ENCODE assay signal across 34 cellular contexts in genomic region chr1:76591963-76592362, GRCh38.
"Had no signal": no experiment of that assay in that cellular context is flagged by ENCODE, and none has a peak within 500 bp of the region (broad histone marks: within the 10 kb centered on the region; RNA-seq: fewer than 3 reads in every experiment).

No MANE protein-coding gene starts in this region.

- H3K4me3 ChIP-seq: adrenal gland, body of pancreas, breast epithelium had no signal

- FAIRE-seq: astrocyte, colon, TTC549 had no signal

- H3K36me3 Mint-ChIP-seq: activated CD4-positive, alpha-beta memory T cell treated with anti-CD3 and anti-CD28 coated beads for 36 hours; activated naive CD4-positive, alpha-beta T cell treated with anti-CD3 and anti-CD28 coated beads, Interleukin-2, amount 50 U/mL, for 72 hours; activated naive CD8-positive, alpha-beta T cell treated with anti-CD3 and anti-CD28 coated beads for 36 hours had no signal

- H3K27ac Mint-ChIP-seq: activated B cell treated with CpG ODN at 0.5 μM for 24 hours; activated CD4-positive, alpha-beta memory T cell treated with anti-CD3 and anti-CD28 coated beads for 36 hours; activated CD4-positive, alpha-beta T cell treated with anti-CD3 and anti-CD28 coated beads, Interleukin-2, amount 10 ng/mL, durations not matched to agents 24 days and 14 days; activated CD8-positive, alpha-beta T cell treated with anti-CD3 and anti-CD28 coated beads for 36 hours; activated naive CD4-positive, alpha-beta T cell treated with anti-CD3 and anti-CD28 coated beads, Interleukin-2, amount 50 U/mL, for 72 hours; activated naive CD8-positive, alpha-beta T cell treated with anti-CD3 and anti-CD28 coated beads for 36 hours; activated T-cell treated with anti-CD3 and anti-CD28 coated beads, Interleukin-2, amount 50 U/mL, for 72 hours; activated T-helper 1 cell treated with anti-CD3 and anti-CD28 coated beads, Interleukin-12 subunit alpha, Interleukin-12 subunit beta, Interleukin-2, Interleukin-4 antibody, amounts not matched to agents 30 ng/mL and 10 ng/mL and 1 ng/mL, durations not matched to agents 14 hours and 24 hours and 36 hours; activated T-helper 2 cell treated with anti-CD3 and anti-CD28 coated beads, Interferon-gamma antibody, Interleukin-2, Interleukin-4, amounts not matched to agents 10 μg/mL and 5 μg/mL and 100 μg/mL, durations not matched to agents 14 hours and 24 hours and 36 hours; T-helper 17 cell had no signal

- H3K27me3 Mint-ChIP-seq: activated B cell treated with CpG ODN at 0.5 μM for 24 hours; activated CD4-positive, alpha-beta T cell treated with anti-CD3 and anti-CD28 coated beads, Interleukin-2, amount 10 ng/mL, durations not matched to agents 24 days and 14 days; activated CD8-positive, alpha-beta T cell treated with anti-CD3 and anti-CD28 coated beads for 36 hours; activated naive CD8-positive, alpha-beta T cell treated with anti-CD3 and anti-CD28 coated beads for 36 hours had no signal

- H3K4me1 ChIP-seq: adrenal gland, body of pancreas, breast epithelium had no signal

- H3K4me3 Mint-ChIP-seq: activated B cell treated with CpG ODN at 0.5 μM for 24 hours; activated CD4-positive, alpha-beta memory T cell treated with anti-CD3 and anti-CD28 coated beads for 36 hours; activated CD4-positive, alpha-beta T cell treated with anti-CD3 and anti-CD28 coated beads, Interleukin-2, amount 10 ng/mL, durations not matched to agents 24 days and 14 days; activated CD8-positive, alpha-beta T cell treated with anti-CD3 and anti-CD28 coated beads for 36 hours; activated naive CD8-positive, alpha-beta T cell treated with anti-CD3 and anti-CD28 coated beads for 36 hours; activated T-cell treated with anti-CD3 and anti-CD28 coated beads, Interleukin-2, amount 50 U/mL, for 4 hours; activated T-cell treated with anti-CD3 and anti-CD28 coated beads, Interleukin-2, amount 50 U/mL, for 72 hours; activated T-helper 1 cell treated with anti-CD3 and anti-CD28 coated beads, Interleukin-12 subunit alpha, Interleukin-12 subunit beta, Interleukin-2, Interleukin-4 antibody, amounts not matched to agents 30 ng/mL and 10 ng/mL and 1 ng/mL, durations not matched to agents 14 hours and 24 hours and 36 hours; T-helper 17 cell had no signal

- H3K9me3 Mint-ChIP-seq: activated CD4-positive, alpha-beta T cell treated with anti-CD3 and anti-CD28 coated beads, Interleukin-2, amount 10 ng/mL, durations not matched to agents 24 days and 14 days; activated T-helper 1 cell treated with anti-CD3 and anti-CD28 coated beads, Interleukin-12 subunit alpha, Interleukin-12 subunit beta, Interleukin-2, Interleukin-4 antibody, amounts not matched to agents 30 ng/mL and 10 ng/mL and 1 ng/mL, durations not matched to agents 14 hours and 24 hours and 36 hours; activated T-helper 2 cell treated with anti-CD3 and anti-CD28 coated beads, Interferon-gamma antibody, Interleukin-2, Interleukin-4, amounts not matched to agents 10 μg/mL and 5 μg/mL and 100 μg/mL, durations not matched to agents 14 hours and 24 hours and 36 hours had no signal

- H3K27me3 ChIP-seq: adrenal gland, body of pancreas, brain microvascular endothelial cell, breast epithelium had no signal

- H3K27ac ChIP-seq: adrenal gland, body of pancreas, brain microvascular endothelial cell, breast epithelium, VCaP had no signal

- H3K9me3 ChIP-seq: adrenal gland, body of pancreas, breast epithelium had no signal

- H3K4me1 Mint-ChIP-seq: activated B cell treated with CpG ODN at 0.5 μM for 24 hours; activated CD4-positive, alpha-beta T cell treated with anti-CD3 and anti-CD28 coated beads, Interleukin-2, amount 10 ng/mL, durations not matched to agents 24 days and 14 days; activated naive CD8-positive, alpha-beta T cell treated with anti-CD3 and anti-CD28 coated beads for 36 hours; T-helper 17 cell had no signal

- ATAC-seq: activated CD8-positive, alpha-beta T cell treated with anti-CD3 and anti-CD28 coated beads for 36 hours; activated naive CD4-positive, alpha-beta T cell treated with anti-CD3 and anti-CD28 coated beads, Interleukin-2, amount 50 U/mL, for 72 hours; activated T-cell treated with anti-CD3 and anti-CD28 coated beads, Interleukin-2, amount 50 U/mL, for 4 hours; activated T-cell treated with anti-CD3 and anti-CD28 coated beads, Interleukin-2, amount 50 U/mL, for 72 hours; body of pancreas; T-helper 17 cell had no signal

- H3K36me3 ChIP-seq: adrenal gland, brain microvascular endothelial cell, breast epithelium had no signal

- DNase-seq: activated B cell treated with CpG ODN at 0.5 μM for 24 hours; activated CD4-positive, alpha-beta memory T cell treated with anti-CD3 and anti-CD28 coated beads for 36 hours; activated CD4-positive, alpha-beta T cell treated with anti-CD3 and anti-CD28 coated beads for 4 hours; activated CD4-positive, alpha-beta T cell treated with anti-CD3 and anti-CD28 coated beads, Interleukin-2, amount 10 ng/mL, durations not matched to agents 24 days and 14 days; activated CD4-positive, alpha-beta T cell treated with anti-CD3 and anti-CD28 coated beads, Interleukin-2, amount 50 U/mL, for 1 hour; activated CD4-positive, alpha-beta T cell treated with anti-CD3 and anti-CD28 coated beads, Interleukin-2, amount 50 U/mL, for 4 hours; activated CD4-positive, CD25-positive, alpha-beta regulatory T cell treated with anti-CD3 and anti-CD28 coated beads, Interleukin-2, amount 50 U/mL, for 72 hours; activated CD8-positive, alpha-beta memory T cell treated with anti-CD3 and anti-CD28 coated beads, Interleukin-2, amount 50 U/mL, for 4 hours; activated CD8-positive, alpha-beta T cell treated with anti-CD3 and anti-CD28 coated beads for 36 hours; activated effector memory CD4-positive, alpha-beta T cell treated with Interleukin-2 at 50 U/mL for 16 hours; activated gamma-delta T cell; activated naive CD4-positive, alpha-beta T cell treated with anti-CD3 and anti-CD28 coated beads, Interleukin-2, amount 50 U/mL, for 16 hours; activated naive CD4-positive, alpha-beta T cell treated with Interleukin-2 at 50 U/mL for 16 hours; activated naive CD8-positive, alpha-beta T cell treated with anti-CD3 and anti-CD28 coated beads for 36 hours; activated T-cell treated with anti-CD3 and anti-CD28 coated beads for 4 hours; activated T-cell treated with anti-CD3 and anti-CD28 coated beads, Interleukin-2, amount 50 U/mL, for 1 hour; activated T-cell treated with anti-CD3 and anti-CD28 coated beads, Interleukin-2, amount 50 U/mL, for 4 hours; activated T-cell treated with anti-CD3 and anti-CD28 coated beads, Interleukin-2, amount 50 U/mL, for 72 hours; adrenal gland; amniotic stem cell; aorta; body of pancreas; brain microvascular endothelial cell; central memory CD4-positive, alpha-beta T cell; T-helper 17 cell; T1000 had no signal
